Comparison of ENCODE assay signal across 8 cellular contexts in genomic region chr13:27425918-27426630, GRCh38. TPM values are rescaled to one million over a fixed set of nuclear protein-coding genes. Genes with fewer than 3 reads are reported as not detected.
DNase-seq lines count a peak whose midpoint lies in the region; ATAC-seq, FAIRE-seq and TF ChIP-seq lines count a peak whose summit lies in the region.

No MANE protein-coding gene starts in this region.

- H3K4me3 Mint-ChIP-seq in activated naive CD8-positive, alpha-beta T cell treated with anti-CD3 and anti-CD28 coated beads for 36 hours: peak overlapping the region; percentile 95

- peak overlapping the region; percentile 99 for H3K9ac ChIP-seq in Karpas-422 (ENCODE audit: low read length)

- H3K4me1 Mint-ChIP-seq in activated naive CD8-positive, alpha-beta T cell treated with anti-CD3 and anti-CD28 coated beads for 36 hours: peaks cover 37% of the 10 kb centered on the region

- H3K27me3 ChIP-seq in Karpas-422 (ENCODE audit: low read length) (no peaks in the 10 kb centered on the region), cardiac muscle cell (no peaks in the 10 kb centered on the region)

- H3K36me3 ChIP-seq in Karpas-422 (ENCODE audit: insufficient read depth, low read length) (peaks cover 42% of the 10 kb centered on the region), cardiac muscle cell (peaks cover 18% of the 10 kb centered on the region)

- peak overlapping the region; percentile 82 for H3K4me2 ChIP-seq in Karpas-422 (ENCODE audit: low read depth, low read length, poor library complexity, severe bottlenecking)

- ATAC-seq in GM21723 (IDR thresholded peaks at IDR 0.05; ENCODE audit: unreplicated experiment): peak; percentile 62

- H3K27ac ChIP-seq in Karpas-422 (ENCODE audit: low read length) (peak overlapping the region; percentile 81), cardiac muscle cell (no peak overlapping the region)

- H3K9me3 ChIP-seq in Karpas-422 (ENCODE audit: low read length) (no peaks in the 10 kb centered on the region), cardiac muscle cell (ENCODE audit: low read depth) (no peaks in the 10 kb centered on the region)

- FAIRE-seq in urothelium cell line (lab: Jason Lieb, UNC): no peak

- H3K4me1 ChIP-seq in Karpas-422 (ENCODE audit: low read length) (peaks cover 25% of the 10 kb centered on the region), cardiac muscle cell (ENCODE audit: low read depth) (peaks cover 17% of the 10 kb centered on the region)

- no peaks in the 10 kb centered on the region for H3K9me3 Mint-ChIP-seq in activated naive CD8-positive, alpha-beta T cell treated with anti-CD3 and anti-CD28 coated beads for 36 hours

- H3K4me3 ChIP-seq in Karpas-422 (ENCODE audit: low read length): peak overlapping the region; percentile 73
- H3K4me3 ChIP-seq in cardiac muscle cell: no peak overlapping the region

- TF ChIP-seq CTCF in cardiac muscle cell (IDR thresholded peaks at IDR 0.05; ENCODE audit: low read depth, low read length): peak; percentile 62

- no peaks in the 10 kb centered on the region for H3K9me2 ChIP-seq in Karpas-422 (replicated peaks; ENCODE audit: insufficient read depth, low read length)

- H3K27me3 Mint-ChIP-seq in activated naive CD8-positive, alpha-beta T cell treated with anti-CD3 and anti-CD28 coated beads for 36 hours: no peaks in the 10 kb centered on the region

- peaks cover 44% of the 10 kb centered on the region for H3K36me3 Mint-ChIP-seq in activated naive CD8-positive, alpha-beta T cell treated with anti-CD3 and anti-CD28 coated beads for 36 hours

- peaks cover 18% of the 10 kb centered on the region; the same call in 1 of the 2 replicates for H4K20me1 ChIP-seq in Karpas-422 (ENCODE audit: insufficient read depth, low read depth, low read length)

- peak overlapping the region; percentile 95 for H3K27ac Mint-ChIP-seq in activated naive CD8-positive, alpha-beta T cell treated with anti-CD3 and anti-CD28 coated beads for 36 hours

- peaks cover 63% of the 10 kb centered on the region for H3K79me2 ChIP-seq in Karpas-422 (ENCODE audit: low read length)

- H2AFZ ChIP-seq in Karpas-422 (ENCODE audit: low read length): no peak overlapping the region

- intact Hi-C loops in posterior vena cava (cut with DNase I): loop anchor here (10.0 kb wide), 2 partner anchors 51 to 1051 kb away; no protein-coding TSS in a partner anchor

- DNase-seq in DMS53 treated with DMSO at 0.1 percent for 48 hours (lab: John Stamatoyannopoulos, UW; ENCODE audit: unreplicated experiment) (peak; percentile 92), Karpas-422 (peak; percentile 90), SK-N-DZ (ENCODE audit: low spot score) (peak; percentile 58), cardiac muscle cell (ENCODE audit: low read depth in 1 of 2, low spot score in 1 of 2) (peak; percentile 43 to 81), posterior vena cava (ENCODE audit: low spot score) (peak; percentile 93), urothelium cell line (ENCODE audit: low spot score) (peak; percentile 70)
- peak; percentile 71 for DNase-seq in activated naive CD8-positive, alpha-beta T cell treated with anti-CD3 and anti-CD28 coated beads for 36 hours

RNA-seq across cellular contexts. Expression of gene GTF3A, which starts 1.7 kb away (rescaled TPM):
- total RNA-seq in Karpas-422 (2014; rRNA removed; shearing (Covaris generic); ENCODE audit: low replicate concordance): 357 and 373 TPM in 2 replicates
- polyA plus RNA-seq in SK-N-DZ (2014; cell fraction: cytosol; rRNA removed): 171 and 205 TPM in 2 replicates
- polyA plus RNA-seq in SK-N-DZ (2014; cell fraction: nucleus; rRNA removed): 112 and 153 TPM in 2 replicates
- 100 to 1,000 TPM; 284 to 285 TPM for total RNA-seq in activated naive CD8-positive, alpha-beta T cell treated with anti-CD3 and anti-CD28 coated beads for 36 hours
- 56.9 and 101 TPM in 2 replicates for total RNA-seq in cardiac muscle cell
- polyA plus RNA-seq in cardiac muscle cell: 108 and 140 TPM in 2 replicates
- 10 to 100 TPM; 83.2 to 99.9 TPM for total RNA-seq in posterior vena cava

RNA-seq across cellular contexts. Expression of gene MTIF3, which starts 24.3 kb away (rescaled TPM):
- total RNA-seq in Karpas-422 (2014; rRNA removed; shearing (Covaris generic); ENCODE audit: low replicate concordance): 44.9 and 48.6 TPM in 2 replicates
- 31.1 and 33.2 TPM in 2 replicates for polyA plus RNA-seq in SK-N-DZ (2014; cell fraction: cytosol; rRNA removed)
- polyA plus RNA-seq in SK-N-DZ (2014; cell fraction: nucleus; rRNA removed): 22.9 and 34.3 TPM in 2 replicates
- total RNA-seq in activated naive CD8-positive, alpha-beta T cell treated with anti-CD3 and anti-CD28 coated beads for 36 hours: 10 to 100 TPM; 28.7 to 30.4 TPM
- total RNA-seq in cardiac muscle cell (49.4 and 55.5 TPM in 2 replicates), posterior vena cava (10 to 100 TPM; 32.9 to 39.4 TPM)
- 66.2 and 72.8 TPM in 2 replicates for polyA plus RNA-seq in cardiac muscle cell
